1 cellular context compared by ENCODE assay signal in genomic region chr20:41268917-41269652, GRCh38.
TF ChIP-seq lines count a peak whose summit lies in the region.

No MANE protein-coding gene starts in this region.

TF ChIP-seq in K562, 482 proteins besides CTCF, POLR2A, EP300 and RAD21 (continued from another document):
- TF ChIP-seq ZNF592 (IDR thresholded peaks at IDR 0.05), result no peak
- TF ChIP-seq YBX1 (IDR thresholded peaks at IDR 0.05), result no peak
- no peak for TF ChIP-seq ESRRB (CRISPR knock-in tag; IDR thresholded peaks at IDR 0.05; ENCODE audit: borderline replicate concordance)
- no peak for TF ChIP-seq PHF8 (IDR thresholded peaks at IDR 0.05; ENCODE audit: borderline replicate concordance, low read length)
- TF ChIP-seq FOXJ3 (CRISPR knock-in tag; IDR thresholded peaks at IDR 0.05), result no peak
- no peak for TF ChIP-seq ZNF277 (CRISPR knock-in tag; IDR thresholded peaks at IDR 0.05; ENCODE audit: borderline replicate concordance)
- TF ChIP-seq IFI16 (CRISPR knock-in tag; IDR thresholded peaks at IDR 0.05), result no peak
- TF ChIP-seq MBD1 (CRISPR knock-in tag; IDR thresholded peaks at IDR 0.05), result no peak
- TF ChIP-seq ZNF318 (IDR thresholded peaks at IDR 0.05; ENCODE audit: borderline replicate concordance in 1 of 2, low read depth in 1 of 2), result no peak
- TF ChIP-seq ZBTB43 (CRISPR knock-in tag; IDR thresholded peaks at IDR 0.05), result no peak
- no peak for TF ChIP-seq ZNF184 (CRISPR knock-in tag; IDR thresholded peaks at IDR 0.05)
- TF ChIP-seq TARDBP (IDR thresholded peaks at IDR 0.05), result no peak
- no peak for TF ChIP-seq U2AF2 (optimal IDR thresholded peaks at IDR 0.05; ENCODE audit: low read depth, low read length)
- TF ChIP-seq ZNF253 (CRISPR knock-in tag; conservative IDR thresholded peaks at IDR 0.05), result no peak
- TF ChIP-seq ZNF551 (CRISPR knock-in tag; IDR thresholded peaks at IDR 0.05), result no peak
- no peak for TF ChIP-seq MXD1 (CRISPR knock-in tag; IDR thresholded peaks at IDR 0.05; ENCODE audit: borderline replicate concordance, poor library complexity, severe bottlenecking)
- no peak for TF ChIP-seq NFATC3 (IDR thresholded peaks at IDR 0.05)
- no peak for TF ChIP-seq NR2C1 (IDR thresholded peaks at IDR 0.05)
- TF ChIP-seq NR2C1 (tag; IDR thresholded peaks at IDR 0.05), result no peak
- TF ChIP-seq CHD2 (IDR thresholded peaks at IDR 0.05; ENCODE audit: low read depth, low read length), result no peak
TF ChIP-seq in K562: peak in this region for 0.
